In genomic region chr19:10269333-10270179, GRCh38 we compare ENCODE assay signal across 8 cellular contexts. TPM values are rescaled to one million over a fixed set of nuclear protein-coding genes. Genes with fewer than 3 reads are reported as not detected.
A peak's percentile ranks its signal among the peaks of the same experiment; 100 is the strongest.
DNase-seq lines count a peak whose midpoint lies in the region; ATAC-seq, FAIRE-seq and TF ChIP-seq lines count a peak whose summit lies in the region.

No MANE protein-coding gene starts in this region.

- H3K4me1 ChIP-seq in HEK293 (ENCODE audit: control insufficient read depth, insufficient read depth, low read length) (no peaks in the 10 kb centered on the region), HepG2 (ENCODE audit: insufficient read depth, low read length) (peaks cover 70% of the 10 kb centered on the region)

- peak overlapping the region; percentile 79; the same call in 1 of the 2 replicates for H3K9ac ChIP-seq in HepG2 (ENCODE audit: insufficient read depth, low read depth, low read length)

- H3K4me2 ChIP-seq in HepG2 (ENCODE audit: low read depth, low read length) = peak overlapping the region; percentile 87

- H3K27ac ChIP-seq in HEK293 (ENCODE audit: extremely low read depth, low read depth, low read length) = no peak overlapping the region
- no peak overlapping the region for H3K27ac ChIP-seq in HepG2 (ENCODE audit: extremely low read length, insufficient read depth, low read length)

- POLR2A ChIA-PET in HEK293 (lab: Yijun Ruan, JAX) = interaction anchor here (0.6 to 2.5 kb wide), 13 partner anchors 10 to 122 kb away, joined by 3 to 17 read pairs (median 5); partner anchors contain the start of genes FDX2, ICAM5, RAVER1 and TYK2
- POLR2A ChIA-PET in HepG2 (lab: Yijun Ruan, JAX) = interaction anchor here (1.2 to 6.5 kb wide), 8 partner anchors 10 to 134 kb away, joined by 3 to 149 read pairs (median 52); partner anchors contain the start of genes CDC37, ICAM4, ICAM5 and MRPL4

- H3K9me3 ChIP-seq in HEK293 (ENCODE audit: control insufficient read depth, insufficient read depth, low read depth, low read length) (no peaks in the 10 kb centered on the region), HepG2 (ENCODE audit: low read length) (no peaks in the 10 kb centered on the region)

- CTCF ChIA-PET in HEK293 (lab: Yijun Ruan, JAX) (interaction anchor here (0.5 to 9.2 kb wide), 24 partner anchors 9 to 431 kb away, joined by 3 to 170 read pairs (median 4); partner anchors contain the start of genes FDX2, ICAM4, ICAM5 and RAVER1), HepG2 (lab: Yijun Ruan, JAX; ENCODE audit: low intra/inter-chr PET ratio, low total read pairs) (interaction anchor here (3.6 kb wide), 1 partner anchor 120 kb away, joined by 47 read pairs; no protein-coding TSS in a partner anchor)

- DNase-seq in Caki2 (ENCODE audit: low read depth) (peak; percentile 37), NCI-H524 (lab: John Stamatoyannopoulos, UW) (peak; percentile 44 to 74), dedifferentiated amniotic fluid mesenchymal stem cell (ENCODE audit: extremely low spot score) (peak; percentile 67), HepG2 (ENCODE audit: low spot score) (peak; percentile 51)
- DNase-seq in activated CD4-positive, alpha-beta T cell treated with anti-CD3 and anti-CD28 coated beads, Interleukin-2, amount 50 U/mL, for 1 hour = peak; percentile 87
- peak; percentile 87 for DNase-seq in stimulated activated CD4-positive, alpha-beta T cell treated with anti-CD3 and anti-CD28 coated beads, Interleukin-1b, Interleukin-23, amount 100 ng/mL, for 48 hours

- H3K36me3 ChIP-seq in HEK293 (ENCODE audit: control insufficient read depth in 2 of 2, insufficient read depth in 1 of 2, low read length in 2 of 2) (no peaks in the 10 kb centered on the region), HepG2 (replicated peaks in 1 of 2; ENCODE audit: control insufficient read depth in 1 of 2, insufficient read depth in 2 of 2, low read length in 2 of 2) (peaks cover 1 to 6% of the 10 kb centered on the region in 2 experiments; a peak in 3 of 5 replicates)

- H3K4me3 ChIP-seq in HEK293 (ENCODE audit: low read depth, low read length) (no peak overlapping the region; the same call in none of the 2 replicates), HepG2 (replicated peaks in 1 of 3; ENCODE audit: insufficient read depth in 1 of 3, low read depth in 2 of 3, low read length in 3 of 3) (peak overlapping the region in 2 of 3 experiments; percentile 30 to 76; a peak in 3 of 6 replicates)

- peak; percentile 93 for TF ChIP-seq CTCF in HEK293 (tag by site-specific recombination; IDR thresholded peaks at IDR 0.05)
- peak; percentile 96 for TF ChIP-seq CTCF in HepG2 (CRISPR knock-in tag; IDR thresholded peaks at IDR 0.05)

- in situ Hi-C loops in Caki2 (cut with HindIII; ENCODE audit: low pct_unique_long_range_greater_than_20kb, low sequenced_read_pairs) (no loop called here), HepG2 (cut with HindIII; ENCODE audit: extremely low pct_ligation_motif_present, low pct_unique_long_range_greater_than_20kb) (loop anchor here (5.0 kb wide), 1 partner anchor 123 kb away; no protein-coding TSS in a partner anchor)

- peak; percentile 94 for TF ChIP-seq RAD21 in HepG2 (CRISPR knock-in tag; IDR thresholded peaks at IDR 0.05)

- ATAC-seq in HepG2 (peak; percentile 55), GM21529 (IDR thresholded peaks at IDR 0.05; ENCODE audit: unreplicated experiment) (no peak)

- H3K27me3 ChIP-seq in HepG2 (ENCODE audit: control insufficient read depth in 1 of 2, insufficient read depth in 2 of 2, low read length in 2 of 2) = no peaks in the 10 kb centered on the region

- H2AFZ ChIP-seq in HepG2 (ENCODE audit: low read length) = no peak overlapping the region

- peak; percentile 28 for FAIRE-seq in HepG2 (lab: Jason Lieb, UNC)

- BruUV-seq in HepG2 (replicated peaks; lab: Mats Ljungman, UMichigan) = no TSS peak

- WGBS in HepG2 (ENCODE audit: low lambda C conversion rate) = 37% methylated on average over 28 of the region's 59 CpGs

- intact Hi-C loops in HepG2 (cut with micrococcal nuclease; ENCODE audit: unreplicated experiment) = loop anchor here (2.0 kb wide), 3 partner anchors 17 to 119 kb away; partner anchors contain the start of gene ICAM4

- no peak for TF ChIP-seq EP300 in HepG2 (IDR thresholded peaks at IDR 0.05; ENCODE audit: low read depth in 2 of 2, low read length in 2 of 2)
- no peak for TF ChIP-seq EP300 in HepG2 (CRISPR knock-in tag; IDR thresholded peaks at IDR 0.05; ENCODE audit: borderline replicate concordance)

- H3K79me2 ChIP-seq in HepG2 (ENCODE audit: insufficient read depth, low read length) = peaks cover 28% of the 10 kb centered on the region

- no peak for TF ChIP-seq POLR2A in HepG2 (IDR thresholded peaks at IDR 0.05; ENCODE audit: insufficient read depth in 1 of 2, low read depth in 2 of 2, low read length in 2 of 2)

- H4K20me1 ChIP-seq in HepG2 (ENCODE audit: insufficient read depth, low read length) = no peaks in the 10 kb centered on the region

RNA-seq across cellular contexts. Expression of gene ICAM1, which starts 1.4 kb away (rescaled TPM):
- 0.43 TPM in 1 of 2 replicates, not detected in the other for total RNA-seq in Caki2 (2014; rRNA removed; shearing (Covaris generic); ENCODE audit: low replicate concordance)
- total RNA-seq in HepG2 (2016; rRNA removed; fragmentation: Illumina TruSeq; extraction: Trizol) = 12.8 and 37.9 TPM in 2 replicates
- 2.8 and 3.4 TPM in 2 replicates for total RNA-seq in HepG2 (2016; cell fraction: cytosol; rRNA removed; fragmentation: Illumina TruSeq; extraction: Trizol; ENCODE audit: low read depth)
- 11.2 and 38.7 TPM in 2 replicates for total RNA-seq in HepG2 (2016; cell fraction: insoluble cytoplasmic fraction; rRNA removed; fragmentation: Illumina TruSeq; extraction: Trizol)
- total RNA-seq in HepG2 (2016; cell fraction: membrane; rRNA removed; fragmentation: Illumina TruSeq; extraction: Trizol) = 6.9 and 8.2 TPM in 2 replicates
- total RNA-seq in HepG2 (2016; cell fraction: nucleus; rRNA removed; fragmentation: Illumina TruSeq; extraction: Trizol) = 36.6 and 43.7 TPM in 2 replicates
- polyA plus RNA-seq in HepG2 (2011; rRNA removed) = 98.4 and 153 TPM in 2 replicates
- 88.6 and 125 TPM in 2 replicates for polyA plus RNA-seq in HepG2 (2011; cell fraction: cytosol; rRNA removed)
- polyA plus RNA-seq in HepG2 (2011; cell fraction: nucleus; rRNA removed) = 70.4 and 93.5 TPM in 2 replicates
- polyA plus RNA-seq in HepG2 (2012) = 31.4 and 71.9 TPM in 2 replicates
- 2.4 and 2.5 TPM in 2 replicates for polyA plus RNA-seq in HepG2 (2016; cell fraction: cytosol; fragmentation: Illumina TruSeq; extraction: Trizol; ENCODE audit: low read depth)
- 12.7 and 15.7 TPM in 2 replicates for polyA plus RNA-seq in HepG2 (2016; cell fraction: insoluble cytoplasmic fraction; fragmentation: Illumina TruSeq; extraction: Trizol; ENCODE audit: low read depth)
- polyA plus RNA-seq in HepG2 (2016; cell fraction: membrane; fragmentation: Illumina TruSeq; extraction: Trizol; ENCODE audit: low read depth) = 4.6 and 5.2 TPM in 2 replicates
- polyA plus RNA-seq in HepG2 (2016; cell fraction: nucleus; fragmentation: Illumina TruSeq; extraction: Trizol; ENCODE audit: insufficient read depth, low read depth) = 75.8 and 77.2 TPM in 2 replicates
- polyA minus RNA-seq in HepG2 (2011; rRNA and poly(A)+ RNA removed; ENCODE audit: low replicate concordance) = 19.2 and 165 TPM in 2 replicates
- 97.0 and 140 TPM in 2 replicates for polyA minus RNA-seq in HepG2 (2011; cell fraction: cytosol; rRNA and poly(A)+ RNA removed)
- 31.8 and 54.1 TPM in 2 replicates for polyA minus RNA-seq in HepG2 (2011; cell fraction: nucleus; rRNA and poly(A)+ RNA removed)

RNA-seq across cellular contexts. Expression of gene ICAM4, which starts 17.2 kb away (rescaled TPM):
- total RNA-seq in Caki2 (2014; rRNA removed; shearing (Covaris generic); ENCODE audit: low replicate concordance) = not detected in 2 replicates
- total RNA-seq in HepG2 (2016; rRNA removed; fragmentation: Illumina TruSeq; extraction: Trizol) = 1.5 and 2.9 TPM in 2 replicates
- total RNA-seq in HepG2 (2016; cell fraction: cytosol; rRNA removed; fragmentation: Illumina TruSeq; extraction: Trizol; ENCODE audit: low read depth) = 1.1 and 1.9 TPM in 2 replicates
- 1.0 and 3.0 TPM in 2 replicates for total RNA-seq in HepG2 (2016; cell fraction: insoluble cytoplasmic fraction; rRNA removed; fragmentation: Illumina TruSeq; extraction: Trizol)
- 1.7 and 2.0 TPM in 2 replicates for total RNA-seq in HepG2 (2016; cell fraction: membrane; rRNA removed; fragmentation: Illumina TruSeq; extraction: Trizol)
- total RNA-seq in HepG2 (2016; cell fraction: nucleus; rRNA removed; fragmentation: Illumina TruSeq; extraction: Trizol) = 1.6 and 2.6 TPM in 2 replicates
- 3.1 and 4.0 TPM in 2 replicates for polyA plus RNA-seq in HepG2 (2011; rRNA removed)
- polyA plus RNA-seq in HepG2 (2011; cell fraction: cytosol; rRNA removed) = 3.1 and 6.6 TPM in 2 replicates
- 2.1 and 3.1 TPM in 2 replicates for polyA plus RNA-seq in HepG2 (2011; cell fraction: nucleus; rRNA removed)
- polyA plus RNA-seq in HepG2 (2012) = 2.3 and 2.5 TPM in 2 replicates
- 1.4 and 1.9 TPM in 2 replicates for polyA plus RNA-seq in HepG2 (2016; cell fraction: cytosol; fragmentation: Illumina TruSeq; extraction: Trizol; ENCODE audit: low read depth)
- 1.4 and 1.6 TPM in 2 replicates for polyA plus RNA-seq in HepG2 (2016; cell fraction: insoluble cytoplasmic fraction; fragmentation: Illumina TruSeq; extraction: Trizol; ENCODE audit: low read depth)
- polyA plus RNA-seq in HepG2 (2016; cell fraction: membrane; fragmentation: Illumina TruSeq; extraction: Trizol; ENCODE audit: low read depth) = 1.5 and 1.8 TPM in 2 replicates
- polyA plus RNA-seq in HepG2 (2016; cell fraction: nucleus; fragmentation: Illumina TruSeq; extraction: Trizol; ENCODE audit: insufficient read depth, low read depth) = 3.3 and 3.9 TPM in 2 replicates
- polyA minus RNA-seq in HepG2 (2011; rRNA and poly(A)+ RNA removed; ENCODE audit: low replicate concordance) = 0.09 and 3.3 TPM in 2 replicates
- 1.6 and 2.0 TPM in 2 replicates for polyA minus RNA-seq in HepG2 (2011; cell fraction: cytosol; rRNA and poly(A)+ RNA removed)
- 1.7 and 2.4 TPM in 2 replicates for polyA minus RNA-seq in HepG2 (2011; cell fraction: nucleus; rRNA and poly(A)+ RNA removed)

RNA-seq across cellular contexts. Expression of gene MRPL4, which starts 17.5 kb away (rescaled TPM):
- 64.6 and 65.2 TPM in 2 replicates for total RNA-seq in Caki2 (2014; rRNA removed; shearing (Covaris generic); ENCODE audit: low replicate concordance)
- total RNA-seq in HepG2 (2016; rRNA removed; fragmentation: Illumina TruSeq; extraction: Trizol) = 36.7 and 40.6 TPM in 2 replicates
- total RNA-seq in HepG2 (2016; cell fraction: cytosol; rRNA removed; fragmentation: Illumina TruSeq; extraction: Trizol; ENCODE audit: low read depth) = 27.9 and 28.7 TPM in 2 replicates
- 31.8 and 42.1 TPM in 2 replicates for total RNA-seq in HepG2 (2016; cell fraction: insoluble cytoplasmic fraction; rRNA removed; fragmentation: Illumina TruSeq; extraction: Trizol)
- total RNA-seq in HepG2 (2016; cell fraction: membrane; rRNA removed; fragmentation: Illumina TruSeq; extraction: Trizol) = 31.0 and 33.7 TPM in 2 replicates
- 19.4 and 26.7 TPM in 2 replicates for total RNA-seq in HepG2 (2016; cell fraction: nucleus; rRNA removed; fragmentation: Illumina TruSeq; extraction: Trizol)
- polyA plus RNA-seq in HepG2 (2011; rRNA removed) = 42.5 and 45.4 TPM in 2 replicates
- polyA plus RNA-seq in HepG2 (2011; cell fraction: cytosol; rRNA removed) = 43.4 and 60.6 TPM in 2 replicates
- 90.6 and 101 TPM in 2 replicates for polyA plus RNA-seq in HepG2 (2011; cell fraction: nucleus; rRNA removed)
- 32.0 and 46.2 TPM in 2 replicates for polyA plus RNA-seq in HepG2 (2012)
- 69.8 and 81.5 TPM in 2 replicates for polyA plus RNA-seq in HepG2 (2016; cell fraction: cytosol; fragmentation: Illumina TruSeq; extraction: Trizol; ENCODE audit: low read depth)
- 76.0 and 88.0 TPM in 2 replicates for polyA plus RNA-seq in HepG2 (2016; cell fraction: insoluble cytoplasmic fraction; fragmentation: Illumina TruSeq; extraction: Trizol; ENCODE audit: low read depth)
- polyA plus RNA-seq in HepG2 (2016; cell fraction: membrane; fragmentation: Illumina TruSeq; extraction: Trizol; ENCODE audit: low read depth) = 72.3 and 74.6 TPM in 2 replicates
- polyA plus RNA-seq in HepG2 (2016; cell fraction: nucleus; fragmentation: Illumina TruSeq; extraction: Trizol; ENCODE audit: insufficient read depth, low read depth) = 80.4 and 81.9 TPM in 2 replicates
- 34.7 and 41.5 TPM in 2 replicates for polyA minus RNA-seq in HepG2 (2011; rRNA and poly(A)+ RNA removed; ENCODE audit: low replicate concordance)
- polyA minus RNA-seq in HepG2 (2011; cell fraction: cytosol; rRNA and poly(A)+ RNA removed) = 14.2 and 20.8 TPM in 2 replicates
- 15.0 and 15.5 TPM in 2 replicates for polyA minus RNA-seq in HepG2 (2011; cell fraction: nucleus; rRNA and poly(A)+ RNA removed)

RNA-seq across cellular contexts. Expression of gene ICAM5, which starts 20.2 kb away (rescaled TPM):
- 0.20 and 0.23 TPM in 2 replicates for total RNA-seq in Caki2 (2014; rRNA removed; shearing (Covaris generic); ENCODE audit: low replicate concordance)
- total RNA-seq in HepG2 (2016; rRNA removed; fragmentation: Illumina TruSeq; extraction: Trizol) = 0.46 TPM in 1 of 2 replicates, not detected in the other
- total RNA-seq in HepG2 (2016; cell fraction: cytosol; rRNA removed; fragmentation: Illumina TruSeq; extraction: Trizol; ENCODE audit: low read depth) = 0.26 TPM in 1 of 2 replicates, not detected in the other
- total RNA-seq in HepG2 (2016; cell fraction: insoluble cytoplasmic fraction; rRNA removed; fragmentation: Illumina TruSeq; extraction: Trizol) = 0.22 and 0.35 TPM in 2 replicates
- total RNA-seq in HepG2 (2016; cell fraction: membrane; rRNA removed; fragmentation: Illumina TruSeq; extraction: Trizol) = 0.09 TPM in 1 of 2 replicates, not detected in the other
- total RNA-seq in HepG2 (2016; cell fraction: nucleus; rRNA removed; fragmentation: Illumina TruSeq; extraction: Trizol) = 0.44 and 0.56 TPM in 2 replicates
- 1.6 and 1.9 TPM in 2 replicates for polyA plus RNA-seq in HepG2 (2011; rRNA removed)
- polyA plus RNA-seq in HepG2 (2011; cell fraction: cytosol; rRNA removed) = 0.49 and 1.0 TPM in 2 replicates
- 29.1 and 52.4 TPM in 2 replicates for polyA plus RNA-seq in HepG2 (2011; cell fraction: nucleus; rRNA removed)
- polyA plus RNA-seq in HepG2 (2012) = 1.6 and 1.8 TPM in 2 replicates
- not detected in 2 replicates for polyA plus RNA-seq in HepG2 (2016; cell fraction: cytosol; fragmentation: Illumina TruSeq; extraction: Trizol; ENCODE audit: low read depth)
- 0.11 TPM in 1 of 2 replicates, not detected in the other for polyA plus RNA-seq in HepG2 (2016; cell fraction: insoluble cytoplasmic fraction; fragmentation: Illumina TruSeq; extraction: Trizol; ENCODE audit: low read depth)
- polyA plus RNA-seq in HepG2 (2016; cell fraction: membrane; fragmentation: Illumina TruSeq; extraction: Trizol; ENCODE audit: low read depth) = not detected in 2 replicates
- polyA plus RNA-seq in HepG2 (2016; cell fraction: nucleus; fragmentation: Illumina TruSeq; extraction: Trizol; ENCODE audit: insufficient read depth, low read depth) = 1.4 and 2.3 TPM in 2 replicates
- polyA minus RNA-seq in HepG2 (2011; rRNA and poly(A)+ RNA removed; ENCODE audit: low replicate concordance) = 1.5 and 4.0 TPM in 2 replicates
- 0.49 and 0.97 TPM in 2 replicates for polyA minus RNA-seq in HepG2 (2011; cell fraction: cytosol; rRNA and poly(A)+ RNA removed)
- polyA minus RNA-seq in HepG2 (2011; cell fraction: nucleus; rRNA and poly(A)+ RNA removed) = 1.7 and 3.1 TPM in 2 replicates

RNA-seq across cellular contexts. Expression of gene S1PR2, which starts 38.4 kb away (rescaled TPM):
- 1.9 and 2.5 TPM in 2 replicates for total RNA-seq in Caki2 (2014; rRNA removed; shearing (Covaris generic); ENCODE audit: low replicate concordance)
- total RNA-seq in HepG2 (2016; rRNA removed; fragmentation: Illumina TruSeq; extraction: Trizol) = 0.93 and 1.3 TPM in 2 replicates
- 0.26 and 0.51 TPM in 2 replicates for total RNA-seq in HepG2 (2016; cell fraction: cytosol; rRNA removed; fragmentation: Illumina TruSeq; extraction: Trizol; ENCODE audit: low read depth)
- 0.77 and 1.4 TPM in 2 replicates for total RNA-seq in HepG2 (2016; cell fraction: insoluble cytoplasmic fraction; rRNA removed; fragmentation: Illumina TruSeq; extraction: Trizol)
- total RNA-seq in HepG2 (2016; cell fraction: membrane; rRNA removed; fragmentation: Illumina TruSeq; extraction: Trizol) = 1.2 and 1.4 TPM in 2 replicates
- 0.66 and 1.0 TPM in 2 replicates for total RNA-seq in HepG2 (2016; cell fraction: nucleus; rRNA removed; fragmentation: Illumina TruSeq; extraction: Trizol)
- 0.91 and 1.2 TPM in 2 replicates for polyA plus RNA-seq in HepG2 (2011; rRNA removed)
- 1.1 and 1.2 TPM in 2 replicates for polyA plus RNA-seq in HepG2 (2011; cell fraction: cytosol; rRNA removed)
- 0.51 and 0.69 TPM in 2 replicates for polyA plus RNA-seq in HepG2 (2011; cell fraction: nucleus; rRNA removed)
- polyA plus RNA-seq in HepG2 (2012) = 0.59 and 0.71 TPM in 2 replicates
- polyA plus RNA-seq in HepG2 (2016; cell fraction: cytosol; fragmentation: Illumina TruSeq; extraction: Trizol; ENCODE audit: low read depth) = 0.19 and 0.20 TPM in 2 replicates
- 0.53 and 0.66 TPM in 2 replicates for polyA plus RNA-seq in HepG2 (2016; cell fraction: insoluble cytoplasmic fraction; fragmentation: Illumina TruSeq; extraction: Trizol; ENCODE audit: low read depth)
- 0.55 and 0.86 TPM in 2 replicates for polyA plus RNA-seq in HepG2 (2016; cell fraction: membrane; fragmentation: Illumina TruSeq; extraction: Trizol; ENCODE audit: low read depth)
- 1.1 and 1.4 TPM in 2 replicates for polyA plus RNA-seq in HepG2 (2016; cell fraction: nucleus; fragmentation: Illumina TruSeq; extraction: Trizol; ENCODE audit: insufficient read depth, low read depth)
- polyA minus RNA-seq in HepG2 (2011; rRNA and poly(A)+ RNA removed; ENCODE audit: low replicate concordance) = 10.2 and 10.5 TPM in 2 replicates
- 2.3 and 2.4 TPM in 2 replicates for polyA minus RNA-seq in HepG2 (2011; cell fraction: cytosol; rRNA and poly(A)+ RNA removed)
- polyA minus RNA-seq in HepG2 (2011; cell fraction: nucleus; rRNA and poly(A)+ RNA removed) = 0.77 and 0.99 TPM in 2 replicates

Comparison
In these comparisons a context has a peak if more than half of its experiments do, and no peak if none do; other contexts are left out.
1. DNase-seq: peak in every context shown above with its lines; median percentile 87 in activated CD4-positive, alpha-beta T cell treated with anti-CD3 and anti-CD28 coated beads, Interleukin-2, amount 50 U/mL, for 1 hour; 87 in stimulated activated CD4-positive, alpha-beta T cell treated with anti-CD3 and anti-CD28 coated beads, Interleukin-1b, Interleukin-23, amount 100 ng/mL, for 48 hours; 67 in dedifferentiated amniotic fluid mesenchymal stem cell; 59 in NCI-H524; 51 in HepG2; 37 in Caki2.